Comparison of ENCODE assay signal across 1 cellular context in the genomic region with DNA sequence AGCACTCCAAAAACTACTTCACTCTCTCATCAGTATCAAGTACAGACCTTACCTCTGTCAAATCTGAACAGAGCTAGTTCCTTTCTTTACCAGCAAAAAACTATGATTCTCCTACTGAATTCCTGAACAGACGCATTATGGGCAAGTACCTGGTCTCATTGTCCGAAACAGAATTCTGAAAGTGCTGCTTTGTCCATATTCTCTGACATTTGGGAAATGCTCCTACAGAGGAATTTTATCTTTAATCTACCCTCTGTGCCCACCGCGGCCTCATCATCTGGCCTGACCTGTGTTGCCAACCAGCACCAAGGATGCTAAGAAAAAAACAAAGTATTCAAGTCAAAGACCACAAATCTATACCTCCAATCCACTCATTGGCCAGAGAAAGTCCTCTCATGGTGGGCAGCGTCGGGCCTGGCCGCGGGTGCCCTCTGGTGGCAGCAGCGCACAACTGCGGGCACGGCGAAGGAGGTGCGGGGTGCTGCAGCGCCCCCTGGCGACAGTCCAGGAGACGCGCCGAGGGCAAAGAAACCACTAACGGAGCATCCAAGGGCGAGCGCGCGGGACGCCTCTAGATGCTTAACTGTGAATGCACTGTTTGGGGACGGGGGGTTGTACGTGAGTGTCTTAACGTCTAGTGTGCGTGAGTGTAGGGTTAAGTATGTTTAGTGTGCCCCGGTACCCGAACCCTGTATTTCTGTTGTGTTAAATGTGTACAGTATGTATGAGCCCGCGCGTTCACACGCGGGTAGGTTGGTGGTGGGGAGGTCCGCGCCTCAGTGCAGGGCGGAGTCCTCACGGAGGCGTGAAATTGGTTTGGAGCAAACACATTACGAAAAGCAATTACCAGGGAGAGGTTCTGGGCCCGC.
TF ChIP-seq lines count a peak whose summit lies in the region.

No MANE protein-coding gene starts in this region.

TF ChIP-seq in K562, 482 proteins besides CTCF, POLR2A, EP300 and RAD21 (continued from another document and continues in another):
- TF ChIP-seq, protein P1, sequence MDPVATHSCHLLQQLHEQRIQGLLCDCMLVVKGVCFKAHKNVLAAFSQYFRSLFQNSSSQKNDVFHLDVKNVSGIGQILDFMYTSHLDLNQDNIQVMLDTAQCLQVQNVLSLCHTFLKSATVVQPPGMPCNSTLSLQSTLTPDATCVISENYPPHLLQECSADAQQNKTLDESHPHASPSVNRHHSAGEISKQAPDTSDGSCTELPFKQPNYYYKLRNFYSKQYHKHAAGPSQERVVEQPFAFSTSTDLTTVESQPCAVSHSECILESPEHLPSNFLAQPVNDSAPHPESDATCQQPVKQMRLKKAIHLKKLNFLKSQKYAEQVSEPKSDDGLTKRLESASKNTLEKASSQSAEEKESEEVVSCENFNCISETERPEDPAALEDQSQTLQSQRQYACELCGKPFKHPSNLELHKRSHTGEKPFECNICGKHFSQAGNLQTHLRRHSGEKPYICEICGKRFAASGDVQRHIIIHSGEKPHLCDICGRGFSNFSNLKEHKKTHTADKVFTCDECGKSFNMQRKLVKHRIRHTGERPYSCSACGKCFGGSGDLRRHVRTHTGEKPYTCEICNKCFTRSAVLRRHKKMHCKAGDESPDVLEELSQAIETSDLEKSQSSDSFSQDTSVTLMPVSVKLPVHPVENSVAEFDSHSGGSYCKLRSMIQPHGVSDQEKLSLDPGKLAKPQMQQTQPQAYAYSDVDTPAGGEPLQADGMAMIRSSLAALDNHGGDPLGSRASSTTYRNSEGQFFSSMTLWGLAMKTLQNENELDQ (CRISPR knock-in tag; IDR thresholded peaks at IDR 0.05; ENCODE audit: borderline replicate concordance), result no peak
- TF ChIP-seq ZNF316 (IDR thresholded peaks at IDR 0.05), result no peak
- TF ChIP-seq, protein P2, sequence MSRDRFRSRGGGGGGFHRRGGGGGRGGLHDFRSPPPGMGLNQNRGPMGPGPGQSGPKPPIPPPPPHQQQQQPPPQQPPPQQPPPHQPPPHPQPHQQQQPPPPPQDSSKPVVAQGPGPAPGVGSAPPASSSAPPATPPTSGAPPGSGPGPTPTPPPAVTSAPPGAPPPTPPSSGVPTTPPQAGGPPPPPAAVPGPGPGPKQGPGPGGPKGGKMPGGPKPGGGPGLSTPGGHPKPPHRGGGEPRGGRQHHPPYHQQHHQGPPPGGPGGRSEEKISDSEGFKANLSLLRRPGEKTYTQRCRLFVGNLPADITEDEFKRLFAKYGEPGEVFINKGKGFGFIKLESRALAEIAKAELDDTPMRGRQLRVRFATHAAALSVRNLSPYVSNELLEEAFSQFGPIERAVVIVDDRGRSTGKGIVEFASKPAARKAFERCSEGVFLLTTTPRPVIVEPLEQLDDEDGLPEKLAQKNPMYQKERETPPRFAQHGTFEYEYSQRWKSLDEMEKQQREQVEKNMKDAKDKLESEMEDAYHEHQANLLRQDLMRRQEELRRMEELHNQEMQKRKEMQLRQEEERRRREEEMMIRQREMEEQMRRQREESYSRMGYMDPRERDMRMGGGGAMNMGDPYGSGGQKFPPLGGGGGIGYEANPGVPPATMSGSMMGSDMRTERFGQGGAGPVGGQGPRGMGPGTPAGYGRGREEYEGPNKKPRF (IDR thresholded peaks at IDR 0.05; ENCODE audit: low read depth, low read length), result no peak
- TF ChIP-seq SUPT5H (IDR thresholded peaks at IDR 0.05), result no peak
- TF ChIP-seq, protein P3, sequence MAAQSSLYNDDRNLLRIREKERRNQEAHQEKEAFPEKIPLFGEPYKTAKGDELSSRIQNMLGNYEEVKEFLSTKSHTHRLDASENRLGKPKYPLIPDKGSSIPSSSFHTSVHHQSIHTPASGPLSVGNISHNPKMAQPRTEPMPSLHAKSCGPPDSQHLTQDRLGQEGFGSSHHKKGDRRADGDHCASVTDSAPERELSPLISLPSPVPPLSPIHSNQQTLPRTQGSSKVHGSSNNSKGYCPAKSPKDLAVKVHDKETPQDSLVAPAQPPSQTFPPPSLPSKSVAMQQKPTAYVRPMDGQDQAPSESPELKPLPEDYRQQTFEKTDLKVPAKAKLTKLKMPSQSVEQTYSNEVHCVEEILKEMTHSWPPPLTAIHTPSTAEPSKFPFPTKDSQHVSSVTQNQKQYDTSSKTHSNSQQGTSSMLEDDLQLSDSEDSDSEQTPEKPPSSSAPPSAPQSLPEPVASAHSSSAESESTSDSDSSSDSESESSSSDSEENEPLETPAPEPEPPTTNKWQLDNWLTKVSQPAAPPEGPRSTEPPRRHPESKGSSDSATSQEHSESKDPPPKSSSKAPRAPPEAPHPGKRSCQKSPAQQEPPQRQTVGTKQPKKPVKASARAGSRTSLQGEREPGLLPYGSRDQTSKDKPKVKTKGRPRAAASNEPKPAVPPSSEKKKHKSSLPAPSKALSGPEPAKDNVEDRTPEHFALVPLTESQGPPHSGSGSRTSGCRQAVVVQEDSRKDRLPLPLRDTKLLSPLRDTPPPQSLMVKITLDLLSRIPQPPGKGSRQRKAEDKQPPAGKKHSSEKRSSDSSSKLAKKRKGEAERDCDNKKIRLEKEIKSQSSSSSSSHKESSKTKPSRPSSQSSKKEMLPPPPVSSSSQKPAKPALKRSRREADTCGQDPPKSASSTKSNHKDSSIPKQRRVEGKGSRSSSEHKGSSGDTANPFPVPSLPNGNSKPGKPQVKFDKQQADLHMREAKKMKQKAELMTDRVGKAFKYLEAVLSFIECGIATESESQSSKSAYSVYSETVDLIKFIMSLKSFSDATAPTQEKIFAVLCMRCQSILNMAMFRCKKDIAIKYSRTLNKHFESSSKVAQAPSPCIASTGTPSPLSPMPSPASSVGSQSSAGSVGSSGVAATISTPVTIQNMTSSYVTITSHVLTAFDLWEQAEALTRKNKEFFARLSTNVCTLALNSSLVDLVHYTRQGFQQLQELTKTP (IDR thresholded peaks at IDR 0.05; ENCODE audit: low read depth in 1 of 2, partially characterized antibody in 2 of 2), result no peak
- no peak for TF ChIP-seq ZBTB17 (CRISPR knock-in tag; IDR thresholded peaks at IDR 0.05)
- no peak for TF ChIP-seq HNRNPH1 (optimal IDR thresholded peaks at IDR 0.05; ENCODE audit: low read depth, low read length)
- TF ChIP-seq SETDB1 (IDR thresholded peaks at IDR 0.05; ENCODE audit: low read length), result peak; percentile 90
- TF ChIP-seq NFE2L1 (tag; IDR thresholded peaks at IDR 0.05; ENCODE audit: borderline replicate concordance, low read depth), result no peak
- no peak for TF ChIP-seq WHSC1 (IDR thresholded peaks at IDR 0.05; ENCODE audit: low read length)
- no peak for TF ChIP-seq THRAP3 (IDR thresholded peaks at IDR 0.05; ENCODE audit: borderline replicate concordance)
- no peak for TF ChIP-seq HNRNPUL1 (IDR thresholded peaks at IDR 0.05; ENCODE audit: low read length)
- no peak; a peak in 1 of 4 replicates for TF ChIP-seq CSDE1 (IDR thresholded peaks at IDR 0.05)
- no peak for TF ChIP-seq ZC3H4 (CRISPR knock-in tag; IDR thresholded peaks at IDR 0.05; ENCODE audit: borderline replicate concordance)
- TF ChIP-seq TGIF2 (CRISPR knock-in tag; IDR thresholded peaks at IDR 0.05), result no peak
- peak; percentile 82 to 94 for TF ChIP-seq TEAD1 (CRISPR knock-in tag; IDR thresholded peaks at IDR 0.05)
- TF ChIP-seq, protein P4, sequence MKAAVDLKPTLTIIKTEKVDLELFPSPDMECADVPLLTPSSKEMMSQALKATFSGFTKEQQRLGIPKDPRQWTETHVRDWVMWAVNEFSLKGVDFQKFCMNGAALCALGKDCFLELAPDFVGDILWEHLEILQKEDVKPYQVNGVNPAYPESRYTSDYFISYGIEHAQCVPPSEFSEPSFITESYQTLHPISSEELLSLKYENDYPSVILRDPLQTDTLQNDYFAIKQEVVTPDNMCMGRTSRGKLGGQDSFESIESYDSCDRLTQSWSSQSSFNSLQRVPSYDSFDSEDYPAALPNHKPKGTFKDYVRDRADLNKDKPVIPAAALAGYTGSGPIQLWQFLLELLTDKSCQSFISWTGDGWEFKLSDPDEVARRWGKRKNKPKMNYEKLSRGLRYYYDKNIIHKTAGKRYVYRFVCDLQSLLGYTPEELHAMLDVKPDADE (conservative IDR thresholded peaks at IDR 0.05; ENCODE audit: control insufficient read depth, low read depth, low read length), result no peak
- no peak for TF ChIP-seq LARP7 (IDR thresholded peaks at IDR 0.05)
- no peak for TF ChIP-seq TAF9B (IDR thresholded peaks at IDR 0.05; ENCODE audit: partially characterized antibody)
- TF ChIP-seq NFXL1 (CRISPR knock-in tag; IDR thresholded peaks at IDR 0.05), result no peak
- no peak for TF ChIP-seq MEF2A (IDR thresholded peaks at IDR 0.05; ENCODE audit: control insufficient read depth, low read depth, low read length)
- TF ChIP-seq SMAD2 (IDR thresholded peaks at IDR 0.05; ENCODE audit: low read depth, low read length), result 0 out of 2 replicates have a peak, but pooled peaks have one; percentile 85
- no peak for TF ChIP-seq ZNF134 (CRISPR knock-in tag; conservative IDR thresholded peaks at IDR 0.05)
- TF ChIP-seq OTX1 (CRISPR knock-in tag; IDR thresholded peaks at IDR 0.05), result no peak
- no peak for TF ChIP-seq BRF1 (IDR thresholded peaks at IDR 0.05; ENCODE audit: borderline replicate concordance, extremely low read depth, insufficient read length)
- TF ChIP-seq GTF2E2 (tag; IDR thresholded peaks at IDR 0.05), result no peak
- no peak for TF ChIP-seq ZNF12 (CRISPR knock-in tag; IDR thresholded peaks at IDR 0.05)
- TF ChIP-seq XRCC3 (IDR thresholded peaks at IDR 0.05), result no peak
- no peak for TF ChIP-seq ZNF584 (CRISPR knock-in tag; IDR thresholded peaks at IDR 0.05; ENCODE audit: low read depth)
- TF ChIP-seq STAG1 (CRISPR knock-in tag; IDR thresholded peaks at IDR 0.05; ENCODE audit: borderline replicate concordance), result peak; percentile 97
- TF ChIP-seq HMGN3 (IDR thresholded peaks at IDR 0.05; ENCODE audit: borderline replicate concordance, extremely low read depth, insufficient read length, low read depth, low read length), result peak; percentile 92
- peak in 2 of 3 experiments; percentile 78 to 82 for TF ChIP-seq YY1 (IDR thresholded peaks at IDR 0.05; ENCODE audit: borderline replicate concordance in 1 of 3, control insufficient read depth in 1 of 3, extremely low read depth in 1 of 3, insufficient read depth in 3 of 3, insufficient read length in 1 of 3, insufficient replicate concordance in 2 of 3, low read depth in 1 of 3, low read length in 2 of 3)
- TF ChIP-seq XRCC4 (IDR thresholded peaks at IDR 0.05; ENCODE audit: extremely low read depth, insufficient read depth, insufficient read length), result no peak
- TF ChIP-seq, protein P5, sequence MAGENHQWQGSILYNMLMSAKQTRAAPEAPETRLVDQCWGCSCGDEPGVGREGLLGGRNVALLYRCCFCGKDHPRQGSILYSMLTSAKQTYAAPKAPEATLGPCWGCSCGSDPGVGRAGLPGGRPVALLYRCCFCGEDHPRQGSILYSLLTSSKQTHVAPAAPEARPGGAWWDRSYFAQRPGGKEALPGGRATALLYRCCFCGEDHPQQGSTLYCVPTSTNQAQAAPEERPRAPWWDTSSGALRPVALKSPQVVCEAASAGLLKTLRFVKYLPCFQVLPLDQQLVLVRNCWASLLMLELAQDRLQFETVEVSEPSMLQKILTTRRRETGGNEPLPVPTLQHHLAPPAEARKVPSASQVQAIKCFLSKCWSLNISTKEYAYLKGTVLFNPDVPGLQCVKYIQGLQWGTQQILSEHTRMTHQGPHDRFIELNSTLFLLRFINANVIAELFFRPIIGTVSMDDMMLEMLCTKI (IDR thresholded peaks at IDR 0.05; ENCODE audit: partially characterized antibody), result no peak
- TF ChIP-seq POLR2AphosphoS2 (IDR thresholded peaks at IDR 0.05; ENCODE audit: low read length), result no peak
- no peak for TF ChIP-seq SMAD1 (IDR thresholded peaks at IDR 0.05; ENCODE audit: low read depth, low read length, partially characterized antibody)
- TF ChIP-seq, protein P6, sequence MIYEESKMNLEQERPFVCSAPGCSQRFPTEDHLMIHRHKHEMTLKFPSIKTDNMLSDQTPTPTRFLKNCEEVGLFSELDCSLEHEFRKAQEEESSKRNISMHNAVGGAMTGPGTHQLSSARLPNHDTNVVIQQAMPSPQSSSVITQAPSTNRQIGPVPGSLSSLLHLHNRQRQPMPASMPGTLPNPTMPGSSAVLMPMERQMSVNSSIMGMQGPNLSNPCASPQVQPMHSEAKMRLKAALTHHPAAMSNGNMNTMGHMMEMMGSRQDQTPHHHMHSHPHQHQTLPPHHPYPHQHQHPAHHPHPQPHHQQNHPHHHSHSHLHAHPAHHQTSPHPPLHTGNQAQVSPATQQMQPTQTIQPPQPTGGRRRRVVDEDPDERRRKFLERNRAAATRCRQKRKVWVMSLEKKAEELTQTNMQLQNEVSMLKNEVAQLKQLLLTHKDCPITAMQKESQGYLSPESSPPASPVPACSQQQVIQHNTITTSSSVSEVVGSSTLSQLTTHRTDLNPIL (CRISPR knock-in tag; IDR thresholded peaks at IDR 0.05), result no peak
- TF ChIP-seq ZNF76 (CRISPR knock-in tag; IDR thresholded peaks at IDR 0.05; ENCODE audit: borderline replicate concordance), result no peak
- TF ChIP-seq, protein P7, sequence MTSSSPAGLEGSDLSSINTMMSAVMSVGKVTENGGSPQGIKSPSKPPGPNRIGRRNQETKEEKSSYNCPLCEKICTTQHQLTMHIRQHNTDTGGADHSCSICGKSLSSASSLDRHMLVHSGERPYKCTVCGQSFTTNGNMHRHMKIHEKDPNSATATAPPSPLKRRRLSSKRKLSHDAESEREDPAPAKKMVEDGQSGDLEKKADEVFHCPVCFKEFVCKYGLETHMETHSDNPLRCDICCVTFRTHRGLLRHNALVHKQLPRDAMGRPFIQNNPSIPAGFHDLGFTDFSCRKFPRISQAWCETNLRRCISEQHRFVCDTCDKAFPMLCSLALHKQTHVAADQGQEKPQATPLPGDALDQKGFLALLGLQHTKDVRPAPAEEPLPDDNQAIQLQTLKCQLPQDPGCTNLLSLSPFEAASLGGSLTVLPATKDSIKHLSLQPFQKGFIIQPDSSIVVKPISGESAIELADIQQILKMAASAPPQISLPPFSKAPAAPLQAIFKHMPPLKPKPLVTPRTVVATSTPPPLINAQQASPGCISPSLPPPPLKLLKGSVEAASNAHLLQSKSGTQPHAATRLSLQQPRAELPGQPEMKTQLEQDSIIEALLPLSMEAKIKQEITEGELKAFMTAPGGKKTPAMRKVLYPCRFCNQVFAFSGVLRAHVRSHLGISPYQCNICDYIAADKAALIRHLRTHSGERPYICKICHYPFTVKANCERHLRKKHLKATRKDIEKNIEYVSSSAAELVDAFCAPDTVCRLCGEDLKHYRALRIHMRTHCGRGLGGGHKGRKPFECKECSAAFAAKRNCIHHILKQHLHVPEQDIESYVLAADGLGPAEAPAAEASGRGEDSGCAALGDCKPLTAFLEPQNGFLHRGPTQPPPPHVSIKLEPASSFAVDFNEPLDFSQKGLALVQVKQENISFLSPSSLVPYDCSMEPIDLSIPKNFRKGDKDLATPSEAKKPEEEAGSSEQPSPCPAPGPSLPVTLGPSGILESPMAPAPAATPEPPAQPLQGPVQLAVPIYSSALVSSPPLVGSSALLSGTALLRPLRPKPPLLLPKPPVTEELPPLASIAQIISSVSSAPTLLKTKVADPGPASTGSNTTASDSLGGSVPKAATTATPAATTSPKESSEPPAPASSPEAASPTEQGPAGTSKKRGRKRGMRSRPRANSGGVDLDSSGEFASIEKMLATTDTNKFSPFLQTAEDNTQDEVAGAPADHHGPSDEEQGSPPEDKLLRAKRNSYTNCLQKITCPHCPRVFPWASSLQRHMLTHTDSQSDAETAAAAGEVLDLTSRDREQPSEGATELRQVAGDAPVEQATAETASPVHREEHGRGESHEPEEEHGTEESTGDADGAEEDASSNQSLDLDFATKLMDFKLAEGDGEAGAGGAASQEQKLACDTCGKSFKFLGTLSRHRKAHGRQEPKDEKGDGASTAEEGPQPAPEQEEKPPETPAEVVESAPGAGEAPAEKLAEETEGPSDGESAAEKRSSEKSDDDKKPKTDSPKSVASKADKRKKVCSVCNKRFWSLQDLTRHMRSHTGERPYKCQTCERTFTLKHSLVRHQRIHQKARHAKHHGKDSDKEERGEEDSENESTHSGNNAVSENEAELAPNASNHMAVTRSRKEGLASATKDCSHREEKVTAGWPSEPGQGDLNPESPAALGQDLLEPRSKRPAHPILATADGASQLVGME (CRISPR knock-in tag; IDR thresholded peaks at IDR 0.05), result 0 out of 2 replicates have a peak, but pooled peaks have one; percentile 35
- TF ChIP-seq TEAD4 (IDR thresholded peaks at IDR 0.05; ENCODE audit: low read length), result peak; percentile 66; the same call in 1 of the 2 replicates
- TF ChIP-seq TEAD4 (CRISPR knock-in tag; IDR thresholded peaks at IDR 0.05; ENCODE audit: borderline replicate concordance), result no peak
